Comparison of ENCODE assay signal across 18 cellular contexts in the genomic region with DNA sequence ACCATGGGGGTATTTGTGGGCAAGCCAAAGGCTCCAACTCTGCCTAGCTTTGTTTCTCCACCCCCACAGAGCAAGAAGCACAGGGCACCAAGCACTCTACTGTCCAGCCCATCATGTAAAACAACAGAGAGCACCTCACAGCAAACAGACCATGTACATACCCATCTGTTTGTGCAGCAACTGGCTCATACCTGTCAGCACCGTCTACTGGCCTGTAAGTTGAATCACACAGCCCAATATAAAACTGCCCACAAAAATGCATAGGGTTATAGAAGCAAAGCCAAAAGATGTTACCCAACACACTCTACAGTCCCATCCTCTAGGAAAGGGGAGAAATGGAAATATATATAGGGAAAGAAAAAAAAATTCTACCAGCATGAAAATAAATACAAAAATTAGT.
DNase-seq lines count a peak whose midpoint lies in the region; ATAC-seq and TF ChIP-seq lines count a peak whose summit lies in the region.
"Had no signal": no experiment of that assay in that cellular context is flagged by ENCODE, and none has a peak within 500 bp of the region (broad histone marks: within the 10 kb centered on the region; RNA-seq: fewer than 3 reads in every experiment).

No MANE protein-coding gene starts in this region.

- no peak for DNase-seq in stimulated activated naive CD8-positive, alpha-beta T cell treated with anti-CD3 and anti-CD28 coated beads, Interleukin-15, amount 100 ng/mL, for 72 hours
- no peak for DNase-seq in stimulated activated naive CD8-positive, alpha-beta T cell treated with anti-CD3 and anti-CD28 coated beads, Interleukin-15, Interleukin-2, amounts not matched to agents 100 U/mL and 50 U/mL, for 24 hours
- DNase-seq in epithelial cell of esophagus (ENCODE audit: low read depth) = peak; percentile 56
- peak; percentile 13 for DNase-seq in iris pigment epithelial cell (ENCODE audit: low read depth)
- no peak for DNase-seq in cerebellum (ENCODE audit: low spot score)
- DNase-seq in NCI-H345 (lab: John Stamatoyannopoulos, UW) = no peak
- DNase-seq: CD4-positive, alpha-beta T cell; DMS153; EL; KBM-7; NCI-H146; NCI-H2029 treated with DMSO at 0.1 percent for 48 hours; NCI-H2171 treated with DMSO at 0.1 percent for 48 hours; NK-92 treated with Interleukin-12 subunit alpha and Interleukin-12 subunit beta, amount 100 ng/mL, for 24 hours; Right ventricle myocardium superior had no signal

- ATAC-seq in stimulated activated naive CD8-positive, alpha-beta T cell treated with anti-CD3 and anti-CD28 coated beads, Interleukin-15, amount 100 ng/mL, for 72 hours = peak; percentile 31
- ATAC-seq in stimulated activated naive CD8-positive, alpha-beta T cell treated with anti-CD3 and anti-CD28 coated beads, Interleukin-15, Interleukin-2, amounts not matched to agents 100 U/mL and 50 U/mL, for 24 hours = no peak
- ATAC-seq in GM21515 (IDR thresholded peaks at IDR 0.05; ENCODE audit: unreplicated experiment) = no peak
- ATAC-seq: GM12878, HepG2 had no signal

- peak; percentile 10 for TF ChIP-seq CTCF in epithelial cell of esophagus (IDR thresholded peaks at IDR 0.05; ENCODE audit: insufficient read depth, low read depth, low read length, missing control alignments)

- no peak overlapping the region for H3K4me3 Mint-ChIP-seq in stimulated activated naive CD8-positive, alpha-beta T cell treated with anti-CD3 and anti-CD28 coated beads, Interleukin-15, amount 100 ng/mL, for 72 hours
- H3K4me3 Mint-ChIP-seq: CD4-positive, alpha-beta T cell had no signal

- no peak overlapping the region for H3K4me3 ChIP-seq in epithelial cell of esophagus (ENCODE audit: low read length)
- H3K4me3 ChIP-seq: GM12878 had no signal

- no peaks in the 10 kb centered on the region for H3K9me3 Mint-ChIP-seq in stimulated activated naive CD8-positive, alpha-beta T cell treated with anti-CD3 and anti-CD28 coated beads, Interleukin-15, amount 100 ng/mL, for 72 hours
- H3K9me3 Mint-ChIP-seq: CD4-positive, alpha-beta T cell had no signal

- no peak overlapping the region for H3K27ac Mint-ChIP-seq in stimulated activated naive CD8-positive, alpha-beta T cell treated with anti-CD3 and anti-CD28 coated beads, Interleukin-15, amount 100 ng/mL, for 72 hours
- H3K27ac Mint-ChIP-seq: CD4-positive, alpha-beta T cell had no signal

- peaks cover 25% of the 10 kb centered on the region for H3K27me3 Mint-ChIP-seq in stimulated activated naive CD8-positive, alpha-beta T cell treated with anti-CD3 and anti-CD28 coated beads, Interleukin-15, amount 100 ng/mL, for 72 hours

- no peaks in the 10 kb centered on the region for H3K4me1 Mint-ChIP-seq in stimulated activated naive CD8-positive, alpha-beta T cell treated with anti-CD3 and anti-CD28 coated beads, Interleukin-15, amount 100 ng/mL, for 72 hours

Comparison
In these comparisons a context has a peak if more than half of its experiments do, and no peak if none do; other contexts are left out.
1. DNase-seq: peak in epithelial cell of esophagus (single experiment) and iris pigment epithelial cell (single experiment); none in stimulated activated naive CD8-positive, alpha-beta T cell treated with anti-CD3 and anti-CD28 coated beads, Interleukin-15, amount 100 ng/mL, for 72 hours (0 of 2), stimulated activated naive CD8-positive, alpha-beta T cell treated with anti-CD3 and anti-CD28 coated beads, Interleukin-15, Interleukin-2, amounts not matched to agents 100 U/mL and 50 U/mL, for 24 hours (single experiment), cerebellum (single experiment) and NCI-H345 (single experiment).